Comparison of ENCODE assay signal across 1 cellular context in the genomic region with DNA sequence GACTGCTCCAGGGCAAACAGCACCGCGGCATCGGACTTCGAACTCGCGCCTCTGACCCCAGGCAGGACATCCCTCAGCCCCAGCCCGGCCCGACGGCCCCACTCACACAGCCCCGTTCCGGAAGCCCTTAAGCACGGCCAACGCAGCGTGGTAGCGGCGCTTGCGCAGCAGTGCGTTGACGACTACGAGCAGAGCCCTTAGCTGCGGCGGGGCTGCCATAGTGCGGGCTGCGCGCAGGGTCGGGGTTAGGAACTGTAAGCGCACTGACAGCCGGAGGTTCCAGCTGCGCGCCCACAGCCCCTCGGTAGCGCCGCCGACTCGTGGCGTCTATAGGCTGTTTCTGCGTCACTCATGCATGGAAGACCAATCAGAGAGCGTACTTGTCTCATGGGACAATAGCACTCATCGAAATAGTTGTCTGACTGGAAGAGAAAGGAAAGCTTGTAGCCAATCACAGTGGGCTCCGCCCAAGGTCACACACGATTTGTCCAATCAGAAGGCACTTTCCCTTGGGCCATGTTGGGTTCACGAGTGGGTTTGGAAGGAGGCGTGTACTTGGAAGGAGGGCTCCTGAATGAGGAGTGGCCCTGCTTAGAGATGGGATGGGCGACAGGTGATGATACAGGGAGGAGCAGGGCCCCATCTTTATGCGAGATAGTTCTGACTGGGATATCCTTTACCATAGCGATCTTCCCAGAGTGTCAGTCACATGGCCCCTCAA.
TF ChIP-seq lines count a peak whose summit lies in the region.

A gene with protein sequence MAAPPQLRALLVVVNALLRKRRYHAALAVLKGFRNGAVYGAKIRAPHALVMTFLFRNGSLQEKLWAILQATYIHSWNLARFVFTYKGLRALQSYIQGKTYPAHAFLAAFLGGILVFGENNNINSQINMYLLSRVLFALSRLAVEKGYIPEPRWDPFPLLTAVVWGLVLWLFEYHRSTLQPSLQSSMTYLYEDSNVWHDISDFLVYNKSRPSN (minus strand): TSS at position 322 of the 721 bp plus-strand sequence. CDS start 103 bp downstream, at position 219.

TF ChIP-seq in HepG2, 621 proteins besides CTCF, POLR2A, EP300 and RAD21 (continued from another document and continues in another):
- TF ChIP-seq, protein P1, sequence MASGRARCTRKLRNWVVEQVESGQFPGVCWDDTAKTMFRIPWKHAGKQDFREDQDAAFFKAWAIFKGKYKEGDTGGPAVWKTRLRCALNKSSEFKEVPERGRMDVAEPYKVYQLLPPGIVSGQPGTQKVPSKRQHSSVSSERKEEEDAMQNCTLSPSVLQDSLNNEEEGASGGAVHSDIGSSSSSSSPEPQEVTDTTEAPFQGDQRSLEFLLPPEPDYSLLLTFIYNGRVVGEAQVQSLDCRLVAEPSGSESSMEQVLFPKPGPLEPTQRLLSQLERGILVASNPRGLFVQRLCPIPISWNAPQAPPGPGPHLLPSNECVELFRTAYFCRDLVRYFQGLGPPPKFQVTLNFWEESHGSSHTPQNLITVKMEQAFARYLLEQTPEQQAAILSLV (CRISPR knock-in tag; IDR thresholded peaks at IDR 0.05; ENCODE audit: borderline replicate concordance) = peak; percentile 46; the same call in 1 of the 2 replicates
- TF ChIP-seq, protein P2, sequence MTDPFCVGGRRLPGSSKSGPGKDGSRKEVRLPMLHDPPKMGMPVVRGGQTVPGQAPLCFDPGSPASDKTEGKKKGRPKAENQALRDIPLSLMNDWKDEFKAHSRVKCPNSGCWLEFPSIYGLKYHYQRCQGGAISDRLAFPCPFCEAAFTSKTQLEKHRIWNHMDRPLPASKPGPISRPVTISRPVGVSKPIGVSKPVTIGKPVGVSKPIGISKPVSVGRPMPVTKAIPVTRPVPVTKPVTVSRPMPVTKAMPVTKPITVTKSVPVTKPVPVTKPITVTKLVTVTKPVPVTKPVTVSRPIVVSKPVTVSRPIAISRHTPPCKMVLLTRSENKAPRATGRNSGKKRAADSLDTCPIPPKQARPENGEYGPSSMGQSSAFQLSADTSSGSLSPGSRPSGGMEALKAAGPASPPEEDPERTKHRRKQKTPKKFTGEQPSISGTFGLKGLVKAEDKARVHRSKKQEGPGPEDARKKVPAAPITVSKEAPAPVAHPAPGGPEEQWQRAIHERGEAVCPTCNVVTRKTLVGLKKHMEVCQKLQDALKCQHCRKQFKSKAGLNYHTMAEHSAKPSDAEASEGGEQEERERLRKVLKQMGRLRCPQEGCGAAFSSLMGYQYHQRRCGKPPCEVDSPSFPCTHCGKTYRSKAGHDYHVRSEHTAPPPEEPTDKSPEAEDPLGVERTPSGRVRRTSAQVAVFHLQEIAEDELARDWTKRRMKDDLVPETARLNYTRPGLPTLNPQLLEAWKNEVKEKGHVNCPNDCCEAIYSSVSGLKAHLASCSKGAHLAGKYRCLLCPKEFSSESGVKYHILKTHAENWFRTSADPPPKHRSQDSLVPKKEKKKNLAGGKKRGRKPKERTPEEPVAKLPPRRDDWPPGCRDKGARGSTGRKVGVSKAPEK (CRISPR knock-in tag; IDR thresholded peaks at IDR 0.05; ENCODE audit: borderline replicate concordance) = no peak
- no peak for TF ChIP-seq KDM5A (IDR thresholded peaks at IDR 0.05; ENCODE audit: borderline replicate concordance, low read length)
- no peak for TF ChIP-seq GATAD1 (CRISPR knock-in tag; IDR thresholded peaks at IDR 0.05)
- TF ChIP-seq, protein P3, sequence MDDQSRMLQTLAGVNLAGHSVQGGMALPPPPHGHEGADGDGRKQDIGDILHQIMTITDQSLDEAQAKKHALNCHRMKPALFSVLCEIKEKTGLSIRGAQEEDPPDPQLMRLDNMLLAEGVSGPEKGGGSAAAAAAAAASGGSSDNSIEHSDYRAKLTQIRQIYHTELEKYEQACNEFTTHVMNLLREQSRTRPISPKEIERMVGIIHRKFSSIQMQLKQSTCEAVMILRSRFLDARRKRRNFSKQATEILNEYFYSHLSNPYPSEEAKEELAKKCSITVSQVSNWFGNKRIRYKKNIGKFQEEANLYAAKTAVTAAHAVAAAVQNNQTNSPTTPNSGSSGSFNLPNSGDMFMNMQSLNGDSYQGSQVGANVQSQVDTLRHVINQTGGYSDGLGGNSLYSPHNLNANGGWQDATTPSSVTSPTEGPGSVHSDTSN (CRISPR knock-in tag; IDR thresholded peaks at IDR 0.05; ENCODE audit: borderline replicate concordance) = no peak
- TF ChIP-seq ZNF589 (CRISPR knock-in tag; conservative IDR thresholded peaks at IDR 0.05) = no peak
- TF ChIP-seq KLF11 (CRISPR knock-in tag; IDR thresholded peaks at IDR 0.05) = no peak
- TF ChIP-seq ZFX (CRISPR knock-in tag; IDR thresholded peaks at IDR 0.05; ENCODE audit: low read depth) = 0 out of 2 replicates have a peak, but pooled peaks have one; percentile 29
- no peak for TF ChIP-seq ZEB1 (IDR thresholded peaks at IDR 0.05; ENCODE audit: insufficient replicate concordance, low read depth)
- TF ChIP-seq ZMYM2 (CRISPR knock-in tag; IDR thresholded peaks at IDR 0.05) = 0 out of 2 replicates have a peak, but pooled peaks have one; percentile 74
- no peak for TF ChIP-seq TCF7 (IDR thresholded peaks at IDR 0.05; ENCODE audit: low read depth)
- no peak for TF ChIP-seq NKX3-1 (CRISPR knock-in tag; IDR thresholded peaks at IDR 0.05)
- no peak for TF ChIP-seq NFIC (IDR thresholded peaks at IDR 0.05; ENCODE audit: low read length)
- TF ChIP-seq GABPA (IDR thresholded peaks at IDR 0.05; ENCODE audit: low read depth, low read length) = no peak
- no peak for TF ChIP-seq GABPA (CRISPR knock-in tag; IDR thresholded peaks at IDR 0.05; ENCODE audit: low read depth)
- no peak for TF ChIP-seq SOX13 (IDR thresholded peaks at IDR 0.05)
- TF ChIP-seq SOX13 (CRISPR knock-in tag; conservative IDR thresholded peaks at IDR 0.05 in 1 of 2, IDR thresholded peaks at IDR 0.05 in 1 of 2) = no peak
- TF ChIP-seq ELF1 (CRISPR knock-in tag; IDR thresholded peaks at IDR 0.05) = no peak; the same call in 1 of the 2 replicates
- no peak for TF ChIP-seq GRHL1 (CRISPR knock-in tag; conservative IDR thresholded peaks at IDR 0.05)
- TF ChIP-seq, protein P4, sequence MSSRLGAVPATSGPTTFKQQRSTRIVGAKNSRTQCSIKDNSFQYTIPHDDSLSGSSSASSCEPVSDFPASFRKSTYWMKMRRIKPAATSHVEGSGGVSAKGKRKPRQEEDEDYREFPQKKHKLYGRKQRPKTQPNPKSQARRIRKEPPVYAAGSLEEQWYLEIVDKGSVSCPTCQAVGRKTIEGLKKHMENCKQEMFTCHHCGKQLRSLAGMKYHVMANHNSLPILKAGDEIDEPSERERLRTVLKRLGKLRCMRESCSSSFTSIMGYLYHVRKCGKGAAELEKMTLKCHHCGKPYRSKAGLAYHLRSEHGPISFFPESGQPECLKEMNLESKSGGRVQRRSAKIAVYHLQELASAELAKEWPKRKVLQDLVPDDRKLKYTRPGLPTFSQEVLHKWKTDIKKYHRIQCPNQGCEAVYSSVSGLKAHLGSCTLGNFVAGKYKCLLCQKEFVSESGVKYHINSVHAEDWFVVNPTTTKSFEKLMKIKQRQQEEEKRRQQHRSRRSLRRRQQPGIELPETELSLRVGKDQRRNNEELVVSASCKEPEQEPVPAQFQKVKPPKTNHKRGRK (CRISPR knock-in tag; IDR thresholded peaks at IDR 0.05) = no peak
- TF ChIP-seq PLSCR1 (CRISPR knock-in tag; IDR thresholded peaks at IDR 0.05; ENCODE audit: borderline replicate concordance) = no peak
- TF ChIP-seq ZNF292 (CRISPR knock-in tag; IDR thresholded peaks at IDR 0.05; ENCODE audit: borderline replicate concordance, low read depth) = peak; percentile 82; the same call in 1 of the 2 replicates
- no peak for TF ChIP-seq SUZ12 (IDR thresholded peaks at IDR 0.05; ENCODE audit: low read depth, low read length)
- no peak for TF ChIP-seq ZNF510 (CRISPR knock-in tag; IDR thresholded peaks at IDR 0.05; ENCODE audit: low read depth)
- TF ChIP-seq MBD4 (IDR thresholded peaks at IDR 0.05; ENCODE audit: borderline replicate concordance, low read length) = no peak
- TF ChIP-seq ZBTB4 (CRISPR knock-in tag; IDR thresholded peaks at IDR 0.05; ENCODE audit: borderline replicate concordance) = 0 out of 2 replicates have a peak, but pooled peaks have one; percentile 32
- TF ChIP-seq NONO (IDR thresholded peaks at IDR 0.05) = no peak
- no peak for TF ChIP-seq NONO (CRISPR knock-in tag; conservative IDR thresholded peaks at IDR 0.05)
- TF ChIP-seq NCOA2 (CRISPR knock-in tag; IDR thresholded peaks at IDR 0.05) = no peak
- TF ChIP-seq, protein P5, sequence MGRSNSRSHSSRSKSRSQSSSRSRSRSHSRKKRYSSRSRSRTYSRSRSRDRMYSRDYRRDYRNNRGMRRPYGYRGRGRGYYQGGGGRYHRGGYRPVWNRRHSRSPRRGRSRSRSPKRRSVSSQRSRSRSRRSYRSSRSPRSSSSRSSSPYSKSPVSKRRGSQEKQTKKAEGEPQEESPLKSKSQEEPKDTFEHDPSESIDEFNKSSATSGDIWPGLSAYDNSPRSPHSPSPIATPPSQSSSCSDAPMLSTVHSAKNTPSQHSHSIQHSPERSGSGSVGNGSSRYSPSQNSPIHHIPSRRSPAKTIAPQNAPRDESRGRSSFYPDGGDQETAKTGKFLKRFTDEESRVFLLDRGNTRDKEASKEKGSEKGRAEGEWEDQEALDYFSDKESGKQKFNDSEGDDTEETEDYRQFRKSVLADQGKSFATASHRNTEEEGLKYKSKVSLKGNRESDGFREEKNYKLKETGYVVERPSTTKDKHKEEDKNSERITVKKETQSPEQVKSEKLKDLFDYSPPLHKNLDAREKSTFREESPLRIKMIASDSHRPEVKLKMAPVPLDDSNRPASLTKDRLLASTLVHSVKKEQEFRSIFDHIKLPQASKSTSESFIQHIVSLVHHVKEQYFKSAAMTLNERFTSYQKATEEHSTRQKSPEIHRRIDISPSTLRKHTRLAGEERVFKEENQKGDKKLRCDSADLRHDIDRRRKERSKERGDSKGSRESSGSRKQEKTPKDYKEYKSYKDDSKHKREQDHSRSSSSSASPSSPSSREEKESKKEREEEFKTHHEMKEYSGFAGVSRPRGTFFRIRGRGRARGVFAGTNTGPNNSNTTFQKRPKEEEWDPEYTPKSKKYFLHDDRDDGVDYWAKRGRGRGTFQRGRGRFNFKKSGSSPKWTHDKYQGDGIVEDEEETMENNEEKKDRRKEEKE (IDR thresholded peaks at IDR 0.05) = no peak
- no peak for TF ChIP-seq NCOR1 (IDR thresholded peaks at IDR 0.05; ENCODE audit: borderline replicate concordance, low read length)
- TF ChIP-seq ZNF296 (CRISPR knock-in tag; conservative IDR thresholded peaks at IDR 0.05) = no peak
- TF ChIP-seq MTF2 (CRISPR knock-in tag; IDR thresholded peaks at IDR 0.05; ENCODE audit: borderline replicate concordance) = peak; percentile 72; the same call in 1 of the 2 replicates
- TF ChIP-seq FOSL1 (CRISPR knock-in tag; IDR thresholded peaks at IDR 0.05; ENCODE audit: borderline replicate concordance) = no peak
- no peak for TF ChIP-seq GATA4 (IDR thresholded peaks at IDR 0.05; ENCODE audit: borderline replicate concordance, low read depth)
- no peak for TF ChIP-seq THAP11 (CRISPR knock-in tag; IDR thresholded peaks at IDR 0.05)
